ENCODE assay signal across 7 cellular contexts in the genomic region with DNA sequence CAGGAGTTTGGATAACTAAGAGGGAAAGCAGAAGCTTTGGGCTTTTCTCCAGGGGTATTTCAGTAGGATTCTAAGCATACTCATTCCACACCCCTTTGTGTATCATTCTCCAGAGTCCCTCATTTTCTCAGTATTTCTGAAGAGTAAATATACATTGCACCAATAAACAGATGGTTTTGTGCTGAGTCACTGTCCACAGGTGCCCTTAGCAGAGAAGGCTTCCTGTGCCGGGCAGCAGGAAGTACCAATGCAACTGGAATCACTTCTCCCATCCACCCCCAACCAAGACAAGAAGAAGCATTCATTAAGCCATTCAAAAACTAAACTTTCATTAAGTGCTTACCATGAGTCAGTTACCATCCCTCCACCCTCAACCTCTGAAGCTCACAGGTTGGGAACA. TPM values are rescaled to one million over a fixed set of nuclear protein-coding genes. Genes with fewer than 3 reads are reported as not detected.
DNase-seq lines count a peak whose midpoint lies in the region; ATAC-seq and TF ChIP-seq lines count a peak whose summit lies in the region.

No MANE protein-coding gene starts in this region.

- peaks cover 75 to 80% of the 10 kb centered on the region in 2 experiments for H3K4me1 ChIP-seq in neutrophil (ENCODE audit: control insufficient read depth in 1 of 2, insufficient read depth in 1 of 2, low read depth in 1 of 2, low read length in 1 of 2)
- peaks cover 0 to 18% (median 1%) of the 10 kb centered on the region in 4 donors for H3K4me1 ChIP-seq in tibial nerve
- H3K4me1 ChIP-seq in right atrium auricular region = peaks cover 0 to 5% of the 10 kb centered on the region in 2 donors

- ATAC-seq in GM18868 (IDR thresholded peaks at IDR 0.05; ENCODE audit: unreplicated experiment) = peak; percentile 44
- no peak for ATAC-seq in HG03139 (IDR thresholded peaks at IDR 0.05; ENCODE audit: unreplicated experiment)

- peak; percentile 65 for DNase-seq in NB4 (ENCODE audit: low read depth)
- DNase-seq in astrocyte of the hippocampus (ENCODE audit: low read depth, low spot score) = peak; percentile 56
- DNase-seq in tibial nerve (ENCODE audit: low spot score in 2 of 2) = no peak
- DNase-seq in right atrium auricular region (ENCODE audit: low spot score) = no peak

- TF ChIP-seq EP300 in tibial nerve (IDR thresholded peaks at IDR 0.05) = no peak

- TF ChIP-seq CTCF in NB4 (IDR thresholded peaks at IDR 0.05; ENCODE audit: low read depth, low read length) = no peak
- TF ChIP-seq CTCF in neutrophil (IDR thresholded peaks at IDR 0.05) = no peak
- TF ChIP-seq CTCF in tibial nerve (IDR thresholded peaks at IDR 0.05) = no peak
- TF ChIP-seq CTCF in right atrium auricular region (IDR thresholded peaks at IDR 0.05) = no peak

- H3K36me3 ChIP-seq in neutrophil (no peaks in the 10 kb centered on the region), tibial nerve (no peaks in the 10 kb centered on the region), right atrium auricular region (no peaks in the 10 kb centered on the region)

- TF ChIP-seq POLR2A in NB4 (IDR thresholded peaks at IDR 0.05; ENCODE audit: extremely low read depth, insufficient read length) (no peak), tibial nerve (IDR thresholded peaks at IDR 0.05) (no peak)

- 22 to 33% methylated on average over 1 of the region's 1 CpG for WGBS in tibial nerve, 2 donors

- H3K4me3 ChIP-seq in NB4 (ENCODE audit: low read depth, low read length) (no peak overlapping the region), neutrophil (ENCODE audit: low read depth in 1 of 2, low read length in 1 of 2) (peak overlapping the region in 1 of 2 experiments; percentile 32), tibial nerve (no peak overlapping the region), right atrium auricular region (no peak overlapping the region)

- H3K27ac ChIP-seq in neutrophil (peak overlapping the region; percentile 84), tibial nerve (no peak overlapping the region), right atrium auricular region (no peak overlapping the region)

- no peaks in the 10 kb centered on the region for H3K9me3 ChIP-seq in neutrophil
- no peaks in the 10 kb centered on the region for H3K9me3 ChIP-seq in tibial nerve
- H3K9me3 ChIP-seq in right atrium auricular region = no peaks in the 10 kb centered on the region

- peaks cover 24% of the 10 kb centered on the region for H3K27me3 ChIP-seq in neutrophil
- H3K27me3 ChIP-seq in tibial nerve = peaks cover 0 to 12% of the 10 kb centered on the region in 2 donors
- H3K27me3 ChIP-seq in right atrium auricular region = no peaks in the 10 kb centered on the region

RNA-seq across cellular contexts. Expression of gene CCNJL, which starts 3.6 kb away (rescaled TPM):
- total RNA-seq in tibial nerve = 1 to 10 TPM in 1 of 4 donors, under 1 TPM in 2, not detected in 1; 0.44 to 1.5 (median 0.63) TPM
- 1 to 10 TPM; 2.7 to 5.5 TPM for total RNA-seq in right atrium auricular region

RNA-seq across cellular contexts. Expression of gene C1QTNF2, which starts 54.5 kb away (rescaled TPM):
- total RNA-seq in tibial nerve (1 to 10 TPM; 1.5 to 5.7 (median 3.3) TPM), right atrium auricular region (1 to 10 TPM; 1.5 to 2.2 TPM)

Comparison
In these comparisons a context has a peak if more than half of its experiments do, and no peak if none do; other contexts are left out.
1. DNase-seq: peak in NB4 (single experiment) and astrocyte of the hippocampus (single experiment); none in tibial nerve (0 of 2) and right atrium auricular region (single experiment).